ENCODE assay signal across 11 cellular contexts in genomic region chr2:10035633-10036032, GRCh38. TPM values are rescaled to one million over a fixed set of nuclear protein-coding genes. Genes with fewer than 3 reads are reported as not detected.
DNase-seq lines count a peak whose midpoint lies in the region; ATAC-seq, FAIRE-seq and TF ChIP-seq lines count a peak whose summit lies in the region.
"Had no signal": no experiment of that assay in that cellular context is flagged by ENCODE, and none has a peak within 500 bp of the region (broad histone marks: within the 10 kb centered on the region; RNA-seq: fewer than 3 reads in every experiment).

No MANE protein-coding gene starts in this region.

- no peak for TF ChIP-seq RAD21 in K562 (CRISPR knock-in tag; conservative IDR thresholded peaks at IDR 0.05 in 1 of 2, IDR thresholded peaks at IDR 0.05 in 1 of 2)

- peaks cover 40% of the 10 kb centered on the region for H3K79me2 ChIP-seq in K562 (ENCODE audit: control insufficient read depth, insufficient read depth, low read length)

- no peak for TF ChIP-seq CTCF in K562 (IDR thresholded peaks at IDR 0.05 in 2 of 3, conservative IDR thresholded peaks at IDR 0.05 in 1 of 3; ENCODE audit: insufficient read depth in 2 of 3, low read depth in 1 of 3, low read length in 3 of 3)
- no peak for TF ChIP-seq CTCF in right atrium auricular region (IDR thresholded peaks at IDR 0.05)
- no peak for TF ChIP-seq CTCF in gastrocnemius medialis (IDR thresholded peaks at IDR 0.05 in 4 of 5, conservative IDR thresholded peaks at IDR 0.05 in 1 of 5)

- BruUV-seq in K562 (replicated peaks; lab: Mats Ljungman, UMichigan) = no TSS peak

- TF ChIP-seq EP300 in K562 (IDR thresholded peaks at IDR 0.05; ENCODE audit: low read length) = no peak

- intact Hi-C loops in K562 (cut with micrococcal nuclease) (no loop called here), gastrocnemius medialis (cut with DNase I; ENCODE audit: low total_unique reads) (loop anchor here (1.0 to 5.0 kb wide), 3 partner anchors 13 to 777 kb away; partner anchors contain the start of gene PDIA6)

- no peak for DNase-seq in K562 (ENCODE audit: extremely low read depth in 1 of 4, low spot score in 3 of 4)
- no peak for DNase-seq in right atrium auricular region (ENCODE audit: low spot score)
- no peak for DNase-seq in gastrocnemius medialis
- no peak for DNase-seq in RKO (ENCODE audit: low spot score)
- DNase-seq in stimulated activated CD4-positive, alpha-beta T cell treated with anti-CD3 and anti-CD28 coated beads, Interleukin-2, amount 100 ng/mL, for 24 hours = no peak
- DNase-seq: NCI-H1092 had no signal

- H3K27me3 ChIP-seq in BLaER1 (no peaks in the 10 kb centered on the region), K562 (ENCODE audit: control insufficient read depth in 2 of 2, insufficient read depth in 2 of 2, low read length in 2 of 2) (no peaks in the 10 kb centered on the region), right atrium auricular region (no peaks in the 10 kb centered on the region), gastrocnemius medialis (no peaks in the 10 kb centered on the region)
- H3K27me3 ChIP-seq: cardiac muscle cell had no signal

- H3K36me3 ChIP-seq in BLaER1 = no peaks in the 10 kb centered on the region
- peaks cover 4% of the 10 kb centered on the region; the same call in 2 of the 3 replicates for H3K36me3 ChIP-seq in K562 (ENCODE audit: control insufficient read depth, insufficient read depth, low read length)
- no peaks in the 10 kb centered on the region for H3K36me3 ChIP-seq in right atrium auricular region
- H3K36me3 ChIP-seq in gastrocnemius medialis = no peaks in the 10 kb centered on the region
- H3K36me3 ChIP-seq: cardiac muscle cell had no signal

- H3K27ac ChIP-seq in BLaER1 (0 out of 2 replicates have a peak overlapping the region, but pooled peaks have one; percentile 41), K562 (ENCODE audit: extremely low read depth, low read depth, low read length) (no peak overlapping the region; the same call in 2 of the 3 replicates), right atrium auricular region (peak overlapping the region; percentile 84 to 86), gastrocnemius medialis (peak overlapping the region; percentile 76 to 87 (median 84))
- H3K27ac ChIP-seq: cardiac muscle cell, PC-9 had no signal

- H3K4me2 ChIP-seq in BLaER1 = peak overlapping the region; percentile 37
- no peak overlapping the region for H3K4me2 ChIP-seq in K562 (ENCODE audit: insufficient read depth, low read length)
- H3K4me2 ChIP-seq: PC-9 had no signal

- H3K4me3 ChIP-seq in BLaER1 = no peak overlapping the region
- no peak overlapping the region for H3K4me3 ChIP-seq in K562
- no peak overlapping the region for H3K4me3 ChIP-seq in right atrium auricular region
- H3K4me3 ChIP-seq in gastrocnemius medialis = no peak overlapping the region
- H3K4me3 ChIP-seq: cardiac muscle cell, PC-9 had no signal

- H4K20me1 ChIP-seq in BLaER1 (no peaks in the 10 kb centered on the region), K562 (replicated peaks; ENCODE audit: control insufficient read depth, insufficient read depth, low read length) (no peaks in the 10 kb centered on the region)

- POLR2A ChIA-PET in K562 (lab: Yijun Ruan, JAX) = no interaction called here

- H3K4me1 ChIP-seq in BLaER1 (peaks cover 39% of the 10 kb centered on the region), K562 (replicated peaks in 1 of 2; ENCODE audit: control insufficient read depth in 2 of 2, insufficient read depth in 2 of 2, low read length in 2 of 2) (peaks cover 21 to 63% of the 10 kb centered on the region in 2 experiments), right atrium auricular region (peaks cover 0 to 49% of the 10 kb centered on the region in 2 donors), gastrocnemius medialis (peaks cover 38 to 42% of the 10 kb centered on the region in 2 donors)

- no peak overlapping the region for H2AFZ ChIP-seq in K562 (ENCODE audit: low read depth, low read length)
- H2AFZ ChIP-seq: PC-9 had no signal

- ATAC-seq in K562 = no peak
- ATAC-seq in gastrocnemius medialis = no peak
- ATAC-seq in HG02970 (IDR thresholded peaks at IDR 0.05; ENCODE audit: low FRiP score, unreplicated experiment) = no peak
- no peak for ATAC-seq in GM21528 (IDR thresholded peaks at IDR 0.05; ENCODE audit: low FRiP score, unreplicated experiment)

- in situ Hi-C loops in K562 (cut with MboI) (no loop called here), gastrocnemius medialis (cut with MboI; ENCODE audit: low sequenced_read_pairs in 4 of 4) (loop anchor here in 2 of 4 donors (25.0 kb wide), 2 partner anchors 223 to 398 kb away; partner anchors contain the start of gene YWHAQ (in 1 of the 2))

- H3K9ac ChIP-seq in BLaER1 = 0 out of 2 replicates have a peak overlapping the region, but pooled peaks have one; percentile 19
- peak overlapping the region in 1 of 2 experiments; percentile 80; a peak in 2 of 4 replicates for H3K9ac ChIP-seq in K562 (ENCODE audit: insufficient read depth in 1 of 2, low read depth in 2 of 2, low read length in 2 of 2)

- no peaks in the 10 kb centered on the region for H3K9me1 ChIP-seq in K562 (ENCODE audit: control insufficient read depth, insufficient read depth, low read length)

- CTCF ChIA-PET in K562 (lab: Yijun Ruan, JAX; ENCODE audit: low intra/inter-chr PET ratio) = no interaction called here

- no peak for TF ChIP-seq POLR2A in K562 (conservative IDR thresholded peaks at IDR 0.05)
- no peak for TF ChIP-seq POLR2A in gastrocnemius medialis (IDR thresholded peaks at IDR 0.05)

- 64% methylated on average over 5 of the region's 5 CpGs for WGBS in K562 (ENCODE audit: insufficient coverage, low coverage, missing lambda C conversion rate)

- FAIRE-seq in K562 (lab: Jason Lieb, UNC) = peak; percentile 44

- H3K9me3 ChIP-seq in BLaER1 (no peaks in the 10 kb centered on the region), K562 (replicated peaks; ENCODE audit: control insufficient read depth, insufficient read depth, low read depth, low read length) (no peaks in the 10 kb centered on the region), right atrium auricular region (no peaks in the 10 kb centered on the region), gastrocnemius medialis (no peaks in the 10 kb centered on the region)

TF ChIP-seq in K562, 482 proteins besides CTCF, POLR2A, EP300 and RAD21 (continues in another document):
- no peak for TF ChIP-seq BACH1 (tag; IDR thresholded peaks at IDR 0.05)
- TF ChIP-seq, protein P1, sequence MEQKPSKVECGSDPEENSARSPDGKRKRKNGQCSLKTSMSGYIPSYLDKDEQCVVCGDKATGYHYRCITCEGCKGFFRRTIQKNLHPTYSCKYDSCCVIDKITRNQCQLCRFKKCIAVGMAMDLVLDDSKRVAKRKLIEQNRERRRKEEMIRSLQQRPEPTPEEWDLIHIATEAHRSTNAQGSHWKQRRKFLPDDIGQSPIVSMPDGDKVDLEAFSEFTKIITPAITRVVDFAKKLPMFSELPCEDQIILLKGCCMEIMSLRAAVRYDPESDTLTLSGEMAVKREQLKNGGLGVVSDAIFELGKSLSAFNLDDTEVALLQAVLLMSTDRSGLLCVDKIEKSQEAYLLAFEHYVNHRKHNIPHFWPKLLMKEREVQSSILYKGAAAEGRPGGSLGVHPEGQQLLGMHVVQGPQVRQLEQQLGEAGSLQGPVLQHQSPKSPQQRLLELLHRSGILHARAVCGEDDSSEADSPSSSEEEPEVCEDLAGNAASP (IDR thresholded peaks at IDR 0.05) = no peak

RNA-seq across cellular contexts. Expression of gene KLF11, which starts 7.7 kb away (rescaled TPM):
- total RNA-seq in K562 (2011; cell fraction: chromatin; rRNA removed; ENCODE audit: low replicate concordance) = 14.2 and 14.4 TPM in 2 replicates
- 11.3 and 12.0 TPM in 2 replicates for total RNA-seq in K562 (2011; cell fraction: nucleolus; rRNA removed)
- total RNA-seq in K562 (2011; cell fraction: nucleoplasm; rRNA removed) = 14.4 and 15.9 TPM in 2 replicates
- total RNA-seq in K562 (2014; rRNA removed) (5.6 and 8.7 TPM in 2 replicates), K562 (2014; rRNA removed; fragmentation: Illumina TruSeq; extraction: Trizol) (6.1 and 6.5 TPM in 2 replicates), K562 (2015; rRNA removed; fragmentation: Illumina TruSeq; extraction: Trizol) (6.7 and 7.1 TPM in 2 replicates), K562 (2021) (13.1 and 13.4 TPM in 2 replicates), right atrium auricular region (10 to 100 TPM; 18.8 to 30.6 TPM), gastrocnemius medialis (10 to 100 TPM in 3 of 4 donors, 1 to 10 TPM in 1; 7.6 to 18.3 (median 12.9) TPM)
- polyA plus RNA-seq in K562 (2011; rRNA removed) (11.4 and 19.6 TPM in 2 replicates), K562 (2014; fragmentation: Illumina TruSeq; extraction: Trizol) (10.7 and 10.8 TPM in 2 replicates), K562 (2014; fragmentation: Nextera tagmentation; extraction: Ambion mirVana) (1 to 10 TPM; 2.1 to 3.0 TPM), K562 (2014; rRNA removed) (6.2 and 6.5 TPM in 2 replicates)
- polyA plus RNA-seq in K562 (2011; cell fraction: cytosol; rRNA removed) = 7.0 and 9.5 TPM in 2 replicates
- polyA plus RNA-seq in K562 (2011; cell fraction: nucleus; rRNA removed) = 12.5 and 13.4 TPM in 2 replicates
- 5.1 and 7.4 TPM in 2 replicates for polyA plus RNA-seq in K562 (2012)
- 11.9 and 14.6 TPM in 2 replicates for polyA minus RNA-seq in K562 (2011; rRNA and poly(A)+ RNA removed)
- polyA minus RNA-seq in K562 (2011; cell fraction: cytosol; rRNA and poly(A)+ RNA removed) = 7.5 and 8.1 TPM in 2 replicates
- 4.7 and 8.6 TPM in 2 replicates for polyA minus RNA-seq in K562 (2011; cell fraction: nucleus; rRNA and poly(A)+ RNA removed)

RNA-seq across cellular contexts. Expression of gene CYS1, which starts 44.6 kb away (rescaled TPM):
- total RNA-seq in K562 (2011; cell fraction: chromatin; rRNA removed; ENCODE audit: low replicate concordance) = not detected in 2 replicates
- total RNA-seq in K562 (2011; cell fraction: nucleolus; rRNA removed) = not detected in 2 replicates
- not detected in 2 replicates for total RNA-seq in K562 (2011; cell fraction: nucleoplasm; rRNA removed)
- not detected in 2 replicates for total RNA-seq in K562 (2014; rRNA removed)
- not detected in 2 replicates for total RNA-seq in K562 (2014; rRNA removed; fragmentation: Illumina TruSeq; extraction: Trizol)
- total RNA-seq in K562 (2015; rRNA removed; fragmentation: Illumina TruSeq; extraction: Trizol) = not detected in 2 replicates
- 0.11 TPM in 1 of 2 replicates, not detected in the other for total RNA-seq in K562 (2021)
- not detected in 2 replicates for polyA plus RNA-seq in K562 (2011; rRNA removed)
- not detected in 2 replicates for polyA plus RNA-seq in K562 (2011; cell fraction: cytosol; rRNA removed)
- polyA plus RNA-seq in K562 (2011; cell fraction: nucleus; rRNA removed) = not detected in 2 replicates
- polyA plus RNA-seq in K562 (2012) = not detected in 2 replicates
- polyA plus RNA-seq in K562 (2014; fragmentation: Illumina TruSeq; extraction: Trizol) = not detected in 2 replicates
- polyA plus RNA-seq in K562 (2014; fragmentation: Nextera tagmentation; extraction: Ambion mirVana) = not detected
- polyA plus RNA-seq in K562 (2014; rRNA removed) = 0.13 TPM in 1 of 2 replicates, not detected in the other
- not detected in 2 replicates for polyA minus RNA-seq in K562 (2011; rRNA and poly(A)+ RNA removed)
- polyA minus RNA-seq in K562 (2011; cell fraction: cytosol; rRNA and poly(A)+ RNA removed) = not detected in 2 replicates
- not detected in 2 replicates for polyA minus RNA-seq in K562 (2011; cell fraction: nucleus; rRNA and poly(A)+ RNA removed)
- 1 to 10 TPM; 4.8 to 5.9 TPM for total RNA-seq in right atrium auricular region
- under 1 TPM in 3 of 4 donors, not detected in 1; 0.10 to 0.42 (median 0.18) TPM for total RNA-seq in gastrocnemius medialis

Comparison
In these comparisons a context has a peak if more than half of its experiments do, and no peak if none do; other contexts are left out.
1. RNA of gene CYS1, which starts 44.6 kb away (total RNA-seq): 4.8 to 5.9 TPM in right atrium auricular region; 0.10 to 0.42 TPM in gastrocnemius medialis and 0.11 TPM in K562; every median in the first group is over 4 times any median in the second.